Comparison of ENCODE assay signal across 1 cellular context in the genomic region with DNA sequence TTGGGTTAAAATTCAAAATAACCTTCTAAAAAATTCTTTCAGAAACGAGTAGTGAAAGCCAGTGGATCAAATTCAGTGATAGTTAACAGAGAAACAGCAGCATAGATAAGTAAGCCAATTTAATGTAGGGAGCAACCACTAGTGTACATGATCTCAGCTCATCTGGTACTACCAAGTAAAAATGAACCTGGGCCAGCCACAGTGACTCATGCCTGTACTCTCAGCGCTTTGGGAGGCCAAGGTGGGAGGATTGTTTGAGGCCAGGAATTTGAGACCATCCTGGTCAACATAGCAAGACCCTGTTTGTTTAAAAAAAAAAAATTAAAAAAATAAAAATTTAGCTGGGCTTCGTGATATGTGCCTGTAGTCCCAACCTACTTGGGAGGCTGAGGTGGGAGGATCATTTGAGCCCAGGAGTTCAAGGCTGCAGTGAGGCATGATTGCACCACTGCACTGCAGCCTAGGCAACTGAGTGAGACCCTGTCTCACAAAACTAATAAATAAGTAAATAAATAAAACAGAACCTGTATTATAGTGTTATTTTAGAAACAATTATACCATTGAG.
TF ChIP-seq lines count a peak whose summit lies in the region.

No MANE protein-coding gene starts in this region.

TF ChIP-seq in HepG2, 621 proteins besides CTCF, POLR2A, EP300 and RAD21 (continued from another document):
- TF ChIP-seq, protein P1, sequence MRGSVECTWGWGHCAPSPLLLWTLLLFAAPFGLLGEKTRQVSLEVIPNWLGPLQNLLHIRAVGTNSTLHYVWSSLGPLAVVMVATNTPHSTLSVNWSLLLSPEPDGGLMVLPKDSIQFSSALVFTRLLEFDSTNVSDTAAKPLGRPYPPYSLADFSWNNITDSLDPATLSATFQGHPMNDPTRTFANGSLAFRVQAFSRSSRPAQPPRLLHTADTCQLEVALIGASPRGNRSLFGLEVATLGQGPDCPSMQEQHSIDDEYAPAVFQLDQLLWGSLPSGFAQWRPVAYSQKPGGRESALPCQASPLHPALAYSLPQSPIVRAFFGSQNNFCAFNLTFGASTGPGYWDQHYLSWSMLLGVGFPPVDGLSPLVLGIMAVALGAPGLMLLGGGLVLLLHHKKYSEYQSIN (CRISPR knock-in tag; IDR thresholded peaks at IDR 0.05; ENCODE audit: borderline replicate concordance) = no peak
- TF ChIP-seq, protein P2, sequence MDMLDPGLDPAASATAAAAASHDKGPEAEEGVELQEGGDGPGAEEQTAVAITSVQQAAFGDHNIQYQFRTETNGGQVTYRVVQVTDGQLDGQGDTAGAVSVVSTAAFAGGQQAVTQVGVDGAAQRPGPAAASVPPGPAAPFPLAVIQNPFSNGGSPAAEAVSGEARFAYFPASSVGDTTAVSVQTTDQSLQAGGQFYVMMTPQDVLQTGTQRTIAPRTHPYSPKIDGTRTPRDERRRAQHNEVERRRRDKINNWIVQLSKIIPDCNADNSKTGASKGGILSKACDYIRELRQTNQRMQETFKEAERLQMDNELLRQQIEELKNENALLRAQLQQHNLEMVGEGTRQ (IDR thresholded peaks at IDR 0.05; ENCODE audit: low read depth, low read length) = no peak
- TF ChIP-seq, protein P2 (CRISPR knock-in tag; IDR thresholded peaks at IDR 0.05; ENCODE audit: borderline replicate concordance) = no peak
- TF ChIP-seq, protein P3, sequence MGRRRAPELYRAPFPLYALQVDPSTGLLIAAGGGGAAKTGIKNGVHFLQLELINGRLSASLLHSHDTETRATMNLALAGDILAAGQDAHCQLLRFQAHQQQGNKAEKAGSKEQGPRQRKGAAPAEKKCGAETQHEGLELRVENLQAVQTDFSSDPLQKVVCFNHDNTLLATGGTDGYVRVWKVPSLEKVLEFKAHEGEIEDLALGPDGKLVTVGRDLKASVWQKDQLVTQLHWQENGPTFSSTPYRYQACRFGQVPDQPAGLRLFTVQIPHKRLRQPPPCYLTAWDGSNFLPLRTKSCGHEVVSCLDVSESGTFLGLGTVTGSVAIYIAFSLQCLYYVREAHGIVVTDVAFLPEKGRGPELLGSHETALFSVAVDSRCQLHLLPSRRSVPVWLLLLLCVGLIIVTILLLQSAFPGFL (CRISPR knock-in tag; IDR thresholded peaks at IDR 0.05) = no peak
- peak; percentile 27; the same call in 1 of the 2 replicates for TF ChIP-seq ZMYM3 (CRISPR knock-in tag; IDR thresholded peaks at IDR 0.05)
- 0 out of 2 replicates have a peak, but pooled peaks have one; percentile 17 for TF ChIP-seq FOSL2 (CRISPR knock-in tag; IDR thresholded peaks at IDR 0.05)
- TF ChIP-seq ZNF20 (CRISPR knock-in tag; IDR thresholded peaks at IDR 0.05) = no peak
- TF ChIP-seq, protein P4, sequence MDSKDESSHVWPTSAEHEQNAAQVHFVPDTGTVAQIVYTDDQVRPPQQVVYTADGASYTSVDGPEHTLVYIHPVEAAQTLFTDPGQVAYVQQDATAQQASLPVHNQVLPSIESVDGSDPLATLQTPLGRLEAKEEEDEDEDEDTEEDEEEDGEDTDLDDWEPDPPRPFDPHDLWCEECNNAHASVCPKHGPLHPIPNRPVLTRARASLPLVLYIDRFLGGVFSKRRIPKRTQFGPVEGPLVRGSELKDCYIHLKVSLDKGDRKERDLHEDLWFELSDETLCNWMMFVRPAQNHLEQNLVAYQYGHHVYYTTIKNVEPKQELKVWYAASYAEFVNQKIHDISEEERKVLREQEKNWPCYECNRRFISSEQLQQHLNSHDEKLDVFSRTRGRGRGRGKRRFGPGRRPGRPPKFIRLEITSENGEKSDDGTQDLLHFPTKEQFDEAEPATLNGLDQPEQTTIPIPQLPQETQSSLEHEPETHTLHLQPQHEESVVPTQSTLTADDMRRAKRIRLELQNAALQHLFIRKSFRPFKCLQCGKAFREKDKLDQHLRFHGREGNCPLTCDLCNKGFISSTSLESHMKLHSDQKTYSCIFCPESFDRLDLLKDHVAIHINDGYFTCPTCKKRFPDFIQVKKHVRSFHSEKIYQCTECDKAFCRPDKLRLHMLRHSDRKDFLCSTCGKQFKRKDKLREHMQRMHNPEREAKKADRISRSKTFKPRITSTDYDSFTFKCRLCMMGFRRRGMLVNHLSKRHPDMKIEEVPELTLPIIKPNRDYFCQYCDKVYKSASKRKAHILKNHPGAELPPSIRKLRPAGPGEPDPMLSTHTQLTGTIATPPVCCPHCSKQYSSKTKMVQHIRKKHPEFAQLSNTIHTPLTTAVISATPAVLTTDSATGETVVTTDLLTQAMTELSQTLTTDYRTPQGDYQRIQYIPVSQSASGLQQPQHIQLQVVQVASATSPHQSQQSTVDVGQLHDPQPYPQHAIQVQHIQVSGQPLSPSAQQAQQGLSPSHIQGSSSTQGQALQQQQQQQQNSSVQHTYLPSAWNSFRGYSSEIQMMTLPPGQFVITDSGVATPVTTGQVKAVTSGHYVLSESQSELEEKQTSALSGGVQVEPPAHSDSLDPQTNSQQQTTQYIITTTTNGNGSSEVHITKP (CRISPR knock-in tag; IDR thresholded peaks at IDR 0.05; ENCODE audit: low read depth) = no peak
- TF ChIP-seq, protein P5, sequence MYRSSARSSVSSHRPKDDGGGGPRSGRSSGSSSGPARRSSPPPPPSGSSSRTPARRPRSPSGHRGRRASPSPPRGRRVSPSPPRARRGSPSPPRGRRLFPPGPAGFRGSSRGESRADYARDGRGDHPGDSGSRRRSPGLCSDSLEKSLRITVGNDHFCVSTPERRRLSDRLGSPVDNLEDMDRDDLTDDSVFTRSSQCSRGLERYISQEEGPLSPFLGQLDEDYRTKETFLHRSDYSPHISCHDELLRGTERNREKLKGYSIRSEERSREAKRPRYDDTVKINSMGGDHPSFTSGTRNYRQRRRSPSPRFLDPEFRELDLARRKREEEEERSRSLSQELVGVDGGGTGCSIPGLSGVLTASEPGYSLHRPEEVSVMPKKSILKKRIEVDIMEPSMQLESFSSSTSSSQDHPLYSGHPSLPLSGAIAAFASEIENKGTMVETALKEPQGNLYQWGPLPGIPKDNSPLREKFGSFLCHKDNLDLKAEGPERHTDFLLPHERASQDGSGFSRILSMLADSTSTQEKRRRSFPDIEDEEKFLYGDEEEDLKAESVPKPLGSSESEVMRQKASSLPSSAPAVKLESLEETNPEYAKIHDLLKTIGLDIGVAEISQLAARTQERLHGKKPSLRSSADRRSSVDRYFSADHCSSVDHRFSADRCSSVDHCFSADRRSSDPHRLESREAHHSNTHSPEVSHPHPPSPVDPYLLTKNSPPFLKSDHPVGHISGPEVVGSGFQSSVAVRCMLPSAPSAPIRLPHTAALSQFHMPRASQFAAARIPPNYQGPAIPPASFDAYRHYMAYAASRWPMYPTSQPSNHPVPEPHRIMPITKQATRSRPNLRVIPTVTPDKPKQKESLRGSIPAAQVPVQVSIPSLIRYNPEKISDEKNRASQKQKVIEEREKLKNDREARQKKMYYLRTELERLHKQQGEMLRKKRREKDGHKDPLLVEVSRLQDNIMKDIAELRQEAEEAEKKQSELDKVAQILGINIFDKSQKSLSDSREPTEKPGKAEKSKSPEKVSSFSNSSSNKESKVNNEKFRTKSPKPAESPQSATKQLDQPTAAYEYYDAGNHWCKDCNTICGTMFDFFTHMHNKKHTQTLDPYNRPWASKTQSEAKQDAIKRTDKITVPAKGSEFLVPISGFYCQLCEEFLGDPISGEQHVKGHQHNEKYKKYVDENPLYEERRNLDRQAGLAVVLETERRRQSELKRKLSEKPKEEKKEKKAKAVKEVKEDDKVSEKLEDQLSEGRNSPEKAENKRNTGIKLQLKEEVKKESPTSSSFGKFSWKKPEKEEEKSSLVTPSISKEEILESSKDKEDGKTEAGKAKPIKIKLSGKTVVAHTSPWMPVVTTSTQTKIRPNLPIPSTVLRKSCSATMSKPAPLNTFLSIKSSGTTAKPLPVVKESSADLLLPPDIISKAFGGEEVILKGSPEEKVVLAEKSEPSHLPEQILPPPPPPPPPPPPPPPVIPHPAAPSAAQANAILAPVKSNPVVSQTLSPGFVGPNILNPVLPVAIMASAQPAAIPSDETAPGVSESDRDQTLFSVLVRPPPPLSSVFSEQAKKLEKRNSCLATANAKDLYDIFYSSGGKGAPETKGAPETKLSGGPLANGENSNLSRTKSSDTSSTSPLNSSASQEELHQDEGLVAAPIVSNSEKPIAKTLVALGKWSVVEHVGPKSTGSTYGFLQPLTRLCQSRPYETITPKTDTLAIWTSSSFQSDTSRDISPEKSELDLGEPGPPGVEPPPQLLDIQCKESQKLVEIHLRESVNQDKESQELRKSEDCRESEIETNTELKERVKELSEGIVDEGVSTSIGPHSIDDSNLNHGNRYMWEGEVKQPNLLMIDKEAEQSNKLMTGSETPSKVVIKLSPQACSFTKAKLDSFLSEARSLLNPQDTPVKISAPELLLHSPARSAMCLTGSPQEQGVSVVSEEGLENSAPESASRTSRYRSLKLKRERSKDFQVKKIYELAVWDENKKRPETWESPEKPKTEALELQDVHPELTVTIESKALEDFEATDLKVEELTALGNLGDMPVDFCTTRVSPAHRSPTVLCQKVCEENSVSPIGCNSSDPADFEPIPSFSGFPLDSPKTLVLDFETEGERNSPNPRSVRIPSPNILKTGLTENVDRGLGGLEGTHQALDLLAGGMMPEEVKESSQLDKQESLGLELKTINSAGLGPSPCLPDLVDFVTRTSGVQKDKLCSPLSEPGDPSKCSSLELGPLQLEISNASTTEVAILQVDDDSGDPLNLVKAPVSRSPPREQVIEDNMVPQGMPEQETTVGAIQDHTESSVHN (CRISPR knock-in tag; IDR thresholded peaks at IDR 0.05) = no peak
- TF ChIP-seq, protein P6, sequence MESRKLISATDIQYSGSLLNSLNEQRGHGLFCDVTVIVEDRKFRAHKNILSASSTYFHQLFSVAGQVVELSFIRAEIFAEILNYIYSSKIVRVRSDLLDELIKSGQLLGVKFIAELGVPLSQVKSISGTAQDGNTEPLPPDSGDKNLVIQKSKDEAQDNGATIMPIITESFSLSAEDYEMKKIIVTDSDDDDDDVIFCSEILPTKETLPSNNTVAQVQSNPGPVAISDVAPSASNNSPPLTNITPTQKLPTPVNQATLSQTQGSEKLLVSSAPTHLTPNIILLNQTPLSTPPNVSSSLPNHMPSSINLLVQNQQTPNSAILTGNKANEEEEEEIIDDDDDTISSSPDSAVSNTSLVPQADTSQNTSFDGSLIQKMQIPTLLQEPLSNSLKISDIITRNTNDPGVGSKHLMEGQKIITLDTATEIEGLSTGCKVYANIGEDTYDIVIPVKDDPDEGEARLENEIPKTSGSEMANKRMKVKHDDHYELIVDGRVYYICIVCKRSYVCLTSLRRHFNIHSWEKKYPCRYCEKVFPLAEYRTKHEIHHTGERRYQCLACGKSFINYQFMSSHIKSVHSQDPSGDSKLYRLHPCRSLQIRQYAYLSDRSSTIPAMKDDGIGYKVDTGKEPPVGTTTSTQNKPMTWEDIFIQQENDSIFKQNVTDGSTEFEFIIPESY (CRISPR knock-in tag; IDR thresholded peaks at IDR 0.05) = peak; percentile 73; the same call in 1 of the 2 replicates
- TF ChIP-seq RXRB (CRISPR knock-in tag; IDR thresholded peaks at IDR 0.05; ENCODE audit: borderline replicate concordance) = no peak
- TF ChIP-seq ZFP62 (CRISPR knock-in tag; IDR thresholded peaks at IDR 0.05) = no peak
- 0 out of 2 replicates have a peak, but pooled peaks have one; percentile 35 for TF ChIP-seq RCOR2 (CRISPR knock-in tag; IDR thresholded peaks at IDR 0.05)
- TF ChIP-seq CEBPG (CRISPR knock-in tag; IDR thresholded peaks at IDR 0.05) = 0 out of 2 replicates have a peak, but pooled peaks have one; percentile 23
- TF ChIP-seq, protein P7, sequence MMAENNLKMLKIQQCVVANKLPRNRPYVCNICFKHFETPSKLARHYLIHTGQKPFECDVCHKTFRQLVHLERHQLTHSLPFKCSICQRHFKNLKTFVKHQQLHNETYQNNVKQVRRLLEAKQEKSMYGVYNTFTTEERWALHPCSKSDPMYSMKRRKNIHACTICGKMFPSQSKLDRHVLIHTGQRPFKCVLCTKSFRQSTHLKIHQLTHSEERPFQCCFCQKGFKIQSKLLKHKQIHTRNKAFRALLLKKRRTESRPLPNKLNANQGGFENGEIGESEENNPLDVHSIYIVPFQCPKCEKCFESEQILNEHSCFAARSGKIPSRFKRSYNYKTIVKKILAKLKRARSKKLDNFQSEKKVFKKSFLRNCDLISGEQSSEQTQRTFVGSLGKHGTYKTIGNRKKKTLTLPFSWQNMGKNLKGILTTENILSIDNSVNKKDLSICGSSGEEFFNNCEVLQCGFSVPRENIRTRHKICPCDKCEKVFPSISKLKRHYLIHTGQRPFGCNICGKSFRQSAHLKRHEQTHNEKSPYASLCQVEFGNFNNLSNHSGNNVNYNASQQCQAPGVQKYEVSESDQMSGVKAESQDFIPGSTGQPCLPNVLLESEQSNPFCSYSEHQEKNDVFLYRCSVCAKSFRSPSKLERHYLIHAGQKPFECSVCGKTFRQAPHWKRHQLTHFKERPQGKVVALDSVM (CRISPR knock-in tag; IDR thresholded peaks at IDR 0.05) = peak; percentile 97
- TF ChIP-seq, protein P8, sequence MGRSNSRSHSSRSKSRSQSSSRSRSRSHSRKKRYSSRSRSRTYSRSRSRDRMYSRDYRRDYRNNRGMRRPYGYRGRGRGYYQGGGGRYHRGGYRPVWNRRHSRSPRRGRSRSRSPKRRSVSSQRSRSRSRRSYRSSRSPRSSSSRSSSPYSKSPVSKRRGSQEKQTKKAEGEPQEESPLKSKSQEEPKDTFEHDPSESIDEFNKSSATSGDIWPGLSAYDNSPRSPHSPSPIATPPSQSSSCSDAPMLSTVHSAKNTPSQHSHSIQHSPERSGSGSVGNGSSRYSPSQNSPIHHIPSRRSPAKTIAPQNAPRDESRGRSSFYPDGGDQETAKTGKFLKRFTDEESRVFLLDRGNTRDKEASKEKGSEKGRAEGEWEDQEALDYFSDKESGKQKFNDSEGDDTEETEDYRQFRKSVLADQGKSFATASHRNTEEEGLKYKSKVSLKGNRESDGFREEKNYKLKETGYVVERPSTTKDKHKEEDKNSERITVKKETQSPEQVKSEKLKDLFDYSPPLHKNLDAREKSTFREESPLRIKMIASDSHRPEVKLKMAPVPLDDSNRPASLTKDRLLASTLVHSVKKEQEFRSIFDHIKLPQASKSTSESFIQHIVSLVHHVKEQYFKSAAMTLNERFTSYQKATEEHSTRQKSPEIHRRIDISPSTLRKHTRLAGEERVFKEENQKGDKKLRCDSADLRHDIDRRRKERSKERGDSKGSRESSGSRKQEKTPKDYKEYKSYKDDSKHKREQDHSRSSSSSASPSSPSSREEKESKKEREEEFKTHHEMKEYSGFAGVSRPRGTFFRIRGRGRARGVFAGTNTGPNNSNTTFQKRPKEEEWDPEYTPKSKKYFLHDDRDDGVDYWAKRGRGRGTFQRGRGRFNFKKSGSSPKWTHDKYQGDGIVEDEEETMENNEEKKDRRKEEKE (IDR thresholded peaks at IDR 0.05) = no peak
- TF ChIP-seq, protein P9, sequence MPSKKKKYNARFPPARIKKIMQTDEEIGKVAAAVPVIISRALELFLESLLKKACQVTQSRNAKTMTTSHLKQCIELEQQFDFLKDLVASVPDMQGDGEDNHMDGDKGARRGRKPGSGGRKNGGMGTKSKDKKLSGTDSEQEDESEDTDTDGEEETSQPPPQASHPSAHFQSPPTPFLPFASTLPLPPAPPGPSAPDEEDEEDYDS (CRISPR knock-in tag; IDR thresholded peaks at IDR 0.05) = no peak
